Comparison of ENCODE assay signal across 26 cellular contexts in genomic region chr18:76441668-76442412, GRCh38.
"Had no signal": no experiment of that assay in that cellular context is flagged by ENCODE, and none has a peak within 500 bp of the region (broad histone marks: within the 10 kb centered on the region; RNA-seq: fewer than 3 reads in every experiment).

No MANE protein-coding gene starts in this region.

- H3K36me3 ChIP-seq: uterus had no signal

- H3K9me3 Mint-ChIP-seq: neural crest cell; stimulated activated naive CD8-positive, alpha-beta T cell treated with anti-CD3 and anti-CD28 coated beads, Interleukin-15, Interleukin-2, amounts not matched to agents 100 ng/mL and 50 ng/mL, for 24 hours had no signal

- H3K27ac ChIP-seq: adrenal gland, ascending aorta, brain microvascular endothelial cell, dorsolateral prefrontal cortex, esophagus squamous epithelium, gastrocnemius medialis had no signal

- FAIRE-seq: colon, TTC549 had no signal

- H3K27me3 ChIP-seq: adrenal gland, ascending aorta, brain microvascular endothelial cell, dorsolateral prefrontal cortex, esophagus squamous epithelium, gastrocnemius medialis, tibial nerve, uterus had no signal

- H3K27me3 Mint-ChIP-seq: activated naive CD8-positive, alpha-beta T cell; stimulated activated naive CD8-positive, alpha-beta T cell treated with anti-CD3 and anti-CD28 coated beads, Interleukin-15, Interleukin-2, amounts not matched to agents 100 ng/mL and 50 ng/mL, for 24 hours had no signal

- H3K9me3 ChIP-seq: adrenal gland, ascending aorta, esophagus squamous epithelium, gastrocnemius medialis, mucosa of descending colon, tibial nerve, uterus had no signal

- DNase-seq: activated CD4-positive, alpha-beta T cell treated with anti-CD3 and anti-CD28 coated beads for 1 hour; activated CD4-positive, alpha-beta T cell treated with anti-CD3 and anti-CD28 coated beads, Interleukin-2, amount 50 U/mL, for 1 hour; activated CD8-positive, alpha-beta T cell treated with anti-CD3 and anti-CD28 coated beads, Interleukin-2, amount 10 ng/mL, durations not matched to agents 7 days and 5 days; activated gamma-delta T cell treated with Interleukin-2 at 50 U/mL for 16 hours; brain microvascular endothelial cell; central memory CD4-positive, alpha-beta T cell; esophagus squamous epithelium; hypothalamus; left cardiac atrium; mesendoderm; mucosa of descending colon; occipital lobe; stimulated activated CD4-positive, alpha-beta T cell treated with anti-CD3 and anti-CD28 coated beads, Interleukin-12 subunit alpha, Interleukin-12 subunit beta, amount 100 ng/mL, for 4 hours; stimulated activated CD4-positive, alpha-beta T cell treated with anti-CD3 and anti-CD28 coated beads, Interleukin-4, amount 100 ng/mL, for 4 hours; T-helper 1 cell; uterus had no signal

- H3K4me3 Mint-ChIP-seq: activated CD8-positive, alpha-beta T cell treated with anti-CD3 and anti-CD28 coated beads, Interleukin-2, amount 10 ng/mL, durations not matched to agents 7 days and 5 days; activated naive CD8-positive, alpha-beta T cell; neural crest cell; stimulated activated naive CD8-positive, alpha-beta T cell treated with anti-CD3 and anti-CD28 coated beads, Interleukin-15, Interleukin-2, amounts not matched to agents 100 ng/mL and 50 ng/mL, for 24 hours had no signal

- H3K27ac Mint-ChIP-seq: activated CD8-positive, alpha-beta T cell treated with anti-CD3 and anti-CD28 coated beads, Interleukin-2, amount 10 ng/mL, durations not matched to agents 7 days and 5 days; activated naive CD8-positive, alpha-beta T cell; stimulated activated naive CD8-positive, alpha-beta T cell treated with anti-CD3 and anti-CD28 coated beads, Interleukin-15, Interleukin-2, amounts not matched to agents 100 ng/mL and 50 ng/mL, for 24 hours had no signal

- H3K4me3 ChIP-seq: adrenal gland, ascending aorta, dorsolateral prefrontal cortex, esophagus squamous epithelium, gastrocnemius medialis, mucosa of descending colon, tibial nerve, uterus had no signal
